8 cellular contexts compared by ENCODE assay signal in genomic region chr5:90474235-90475107, GRCh38. TPM values are rescaled to one million over a fixed set of nuclear protein-coding genes. Genes with fewer than 3 reads are reported as not detected.
DNase-seq lines count a peak whose midpoint lies in the region; TF ChIP-seq lines count a peak whose summit lies in the region.

MBLAC2 (minus strand) TSS chr5:90474771; CDS start chr5:90474292, 479 bp downstream.
POLR3G (plus strand) TSS chr5:90474864; CDS start chr5:90485568, 10,704 bp downstream.

- H2AK5ac ChIP-seq in H9 (ENCODE audit: insufficient read length, low read length) (no peak within 1 kb of the TSS), neuronal stem cell (ENCODE audit: low read depth, low read length) (no peak within 1 kb of the TSS)

- H3K23ac ChIP-seq in H9 (ENCODE audit: insufficient read length, low read depth, low read length), result no peak within 1 kb of the TSS
- peak within 1 kb of the TSS; percentile 96 for H3K23ac ChIP-seq in neuronal stem cell (ENCODE audit: low read depth, low read length, poor library complexity)

- no peaks in the 10 kb centered on the region for H3K9me3 ChIP-seq in H9 (ENCODE audit: control insufficient read depth, low read depth, low read length)
- H3K9me3 ChIP-seq in Loucy (ENCODE audit: insufficient read depth, low read depth, low read length), result no peaks in the 10 kb centered on the region
- no peaks in the 10 kb centered on the region for H3K9me3 ChIP-seq in neuronal stem cell (replicated peaks in 1 of 2; ENCODE audit: control insufficient read depth in 2 of 2, insufficient read depth in 1 of 2, low read depth in 1 of 2, low read length in 2 of 2)
- H3K9me3 ChIP-seq in subcutaneous abdominal adipose tissue (ENCODE audit: control insufficient read depth in 5 of 5, low read length in 5 of 5), result no peaks in the 10 kb centered on the region

- H3F3A ChIP-seq in Loucy (ENCODE audit: low read depth), result no peaks in the 10 kb centered on the region

- TF ChIP-seq CTCF in H9 (conservative IDR thresholded peaks at IDR 0.05), result peak; percentile 74
- peak; percentile 24; the same call in 1 of the 2 replicates for TF ChIP-seq CTCF in Loucy (conservative IDR thresholded peaks at IDR 0.05; ENCODE audit: low read length)

- peak within 1 kb of the TSS; percentile 83 to 94 (median 91); a peak in 6 of 7 replicates for H3K27ac Mint-ChIP-seq in H9

- H3K23me2 ChIP-seq in H9 (ENCODE audit: insufficient read length, low read depth, low read length, poor library complexity, severe bottlenecking), result peaks cover 12% of the 10 kb centered on the region

- no peak within 1 kb of the TSS for H2BK120ac ChIP-seq in H9 (ENCODE audit: low read depth, low read length, poor library complexity, severe bottlenecking)
- no peak within 1 kb of the TSS for H2BK120ac ChIP-seq in neuronal stem cell (ENCODE audit: low read depth, low read length)

- H3K18ac ChIP-seq in H9 (ENCODE audit: insufficient read length, low read depth, low read length) (peak within 1 kb of the TSS; percentile 47), neuronal stem cell (ENCODE audit: low read length) (peak within 1 kb of the TSS; percentile 98)

- no peak within 1 kb of the TSS for H4K5ac ChIP-seq in H9 (ENCODE audit: insufficient read length, low read depth, low read length)

- DNase-seq in GM03348 (ENCODE audit: low spot score), result peak; percentile 96
- DNase-seq in H9, result peak; percentile 95
- peak; percentile 84 for DNase-seq in SHP77 treated with DMSO at 0.1 percent for 48 hours (lab: John Stamatoyannopoulos, UW)
- peak; percentile 90 for DNase-seq in activated gamma-delta T cell treated with anti-CD3 and anti-CD28 coated beads, Interleukin-2, amount 50 U/mL, for 16 hours (ENCODE audit: low read depth)
- peak; percentile 85 for DNase-seq in foreskin melanocyte
- DNase-seq in neuronal stem cell (ENCODE audit: low spot score), result peak; percentile 81

- H3T11ph ChIP-seq in H9 (ENCODE audit: low read length), result no peak within 1 kb of the TSS

- H2BK12ac ChIP-seq in H9 (ENCODE audit: insufficient read length, low read depth, low read length) (no peak within 1 kb of the TSS), neuronal stem cell (ENCODE audit: low read length) (peak within 1 kb of the TSS; percentile 91)

- H2BK15ac ChIP-seq in H9 (ENCODE audit: low read depth, low read length) (no peak within 1 kb of the TSS), neuronal stem cell (ENCODE audit: low read length) (peak within 1 kb of the TSS; percentile 79)

- no peaks in the 10 kb centered on the region for H3K79me1 ChIP-seq in H9 (ENCODE audit: insufficient read depth, low read depth, low read length, poor library complexity, severe bottlenecking)
- no peaks in the 10 kb centered on the region for H3K79me1 ChIP-seq in neuronal stem cell (ENCODE audit: low read depth, low read length)

- H3K4ac ChIP-seq in H9 (ENCODE audit: low read depth, low read length), result no peak within 1 kb of the TSS
- no peak within 1 kb of the TSS for H3K4ac ChIP-seq in neuronal stem cell (ENCODE audit: low read length)

- peak within 1 kb of the TSS; percentile 17 for H2AFZ ChIP-seq in H9 (ENCODE audit: low read length)
- peak within 1 kb of the TSS; percentile 92 for H2AFZ ChIP-seq in Loucy (ENCODE audit: low read length)
- H2AFZ ChIP-seq in neuronal stem cell (ENCODE audit: low read length), result peak within 1 kb of the TSS; percentile 94

- H3K79me2 ChIP-seq in H9 (ENCODE audit: insufficient read depth, low read length) (peaks cover 3% of the 10 kb centered on the region; the same call in 1 of the 2 replicates), Loucy (ENCODE audit: insufficient read depth, low read length) (peaks cover 24% of the 10 kb centered on the region)

- H3K4me1 Mint-ChIP-seq in H9, result peaks cover 37 to 55% of the 10 kb centered on the region in 2 experiments

- H3K9me3 Mint-ChIP-seq in H9, result no peaks in the 10 kb centered on the region

- H3K4me2 ChIP-seq in H9 (ENCODE audit: insufficient read depth, insufficient read length, low read length) (peak within 1 kb of the TSS; percentile 69), Loucy (ENCODE audit: low read depth, low read length, poor library complexity, severe bottlenecking) (peak within 1 kb of the TSS; percentile 78), neuronal stem cell (ENCODE audit: insufficient read depth, low read length, poor library complexity, severe bottlenecking) (peak within 1 kb of the TSS; percentile 98)

- H3K9me2 ChIP-seq in Loucy (replicated peaks; ENCODE audit: low read depth, low read length), result no peaks in the 10 kb centered on the region

- H3K4me1 ChIP-seq in H9 (ENCODE audit: insufficient read depth, low read length) (peaks cover 7% of the 10 kb centered on the region; the same call in 1 of the 2 replicates), Loucy (ENCODE audit: insufficient read depth, low read length, poor library complexity, severe bottlenecking) (peaks cover 25% of the 10 kb centered on the region), neuronal stem cell (ENCODE audit: control insufficient read depth in 2 of 2, insufficient read depth in 1 of 2, low read depth in 1 of 2, low read length in 2 of 2) (peaks cover 2 to 16% of the 10 kb centered on the region in 2 donors), subcutaneous abdominal adipose tissue (ENCODE audit: control insufficient read depth in 5 of 5, insufficient read depth in 5 of 5, low read length in 5 of 5) (peaks cover 0 to 24% (median 22%) of the 10 kb centered on the region in 5 donors)

- H3K36me3 Mint-ChIP-seq in H9 (ENCODE audit: insufficient read depth in 1 of 3, low read depth in 3 of 3), result peaks cover 0 to 19% (median 7%) of the 10 kb centered on the region in 3 experiments; a peak in 4 of 7 replicates

- peak within 1 kb of the TSS; percentile 87 for H3K4me3 ChIP-seq in Loucy (ENCODE audit: low read length, poor library complexity, severe bottlenecking)
- H3K4me3 ChIP-seq in neuronal stem cell (ENCODE audit: low read length in 2 of 2), result peak within 1 kb of the TSS; percentile 61 to 87
- H3K4me3 ChIP-seq in subcutaneous abdominal adipose tissue (ENCODE audit: low read depth in 1 of 5, low read length in 5 of 5), result peak within 1 kb of the TSS; percentile 74 to 100 (median 92)

- no peaks in the 10 kb centered on the region; the same call in 1 of the 2 replicates for H3K27me3 Mint-ChIP-seq in H9 (ENCODE audit: low read depth)

- H3K27me3 ChIP-seq in H9 (ENCODE audit: insufficient read depth, low read length) (no peaks in the 10 kb centered on the region), Loucy (ENCODE audit: insufficient read depth, low read length, poor library complexity, severe bottlenecking) (no peaks in the 10 kb centered on the region), neuronal stem cell (ENCODE audit: control insufficient read depth in 3 of 3, insufficient read depth in 3 of 3, low read depth in 1 of 3, low read length in 3 of 3) (peaks cover 0 to 14% (median 0%) of the 10 kb centered on the region in 3 experiments), subcutaneous abdominal adipose tissue (ENCODE audit: control insufficient read depth in 5 of 5, insufficient read depth in 4 of 5, low read length in 5 of 5) (no peaks in the 10 kb centered on the region)

- H3K14ac ChIP-seq in H9 (ENCODE audit: insufficient read depth, low read length), result peak within 1 kb of the TSS; percentile 0; the same call in 1 of the 2 replicates
- peak within 1 kb of the TSS; percentile 94 for H3K14ac ChIP-seq in neuronal stem cell (ENCODE audit: low read length)

- H4K91ac ChIP-seq in H9 (ENCODE audit: insufficient read length, low read depth, low read length) (no peak within 1 kb of the TSS), neuronal stem cell (ENCODE audit: low read depth, low read length, poor library complexity) (no peak within 1 kb of the TSS)

- no peak within 1 kb of the TSS for H4K8ac ChIP-seq in H9 (replicated peaks; ENCODE audit: insufficient read length, low read depth, low read length)
- H4K8ac ChIP-seq in neuronal stem cell (ENCODE audit: low read depth, low read length), result no peak within 1 kb of the TSS

- no CpG with 5 or more reads among the region's 73 CpGs for WGBS in H9 (ENCODE audit: extremely low coverage, insufficient read length, low lambda C conversion rate)
- WGBS in neuronal stem cell (ENCODE audit: extremely low coverage in 2 of 2, insufficient read length in 2 of 2, insufficient replicate concordance in 1 of 2), 2 donors, result no CpG with 5 or more reads among the region's 73 CpGs

- peak within 1 kb of the TSS; percentile 67 for H3K9ac ChIP-seq in H9 (ENCODE audit: extremely low read depth, insufficient read length, low read length)
- peak within 1 kb of the TSS; percentile 74 for H3K9ac ChIP-seq in Loucy (ENCODE audit: low read depth, low read length, poor library complexity, severe bottlenecking)
- peak within 1 kb of the TSS; percentile 97 for H3K9ac ChIP-seq in neuronal stem cell (ENCODE audit: low read depth, low read length, poor library complexity)
- peak within 1 kb of the TSS; percentile 35 to 79 (median 68) for H3K9ac ChIP-seq in subcutaneous abdominal adipose tissue (ENCODE audit: low read length in 5 of 5)

- H2BK5ac ChIP-seq in H9 (ENCODE audit: insufficient read length, low read length) (no peak within 1 kb of the TSS), neuronal stem cell (ENCODE audit: low read length) (peak within 1 kb of the TSS; percentile 92)

- peak within 1 kb of the TSS; percentile 93 to 98 for H3K4me3 Mint-ChIP-seq in H9

- no peak within 1 kb of the TSS for H2BK20ac ChIP-seq in H9 (ENCODE audit: low read depth, low read length, poor library complexity, severe bottlenecking)

- no peak within 1 kb of the TSS for H3K56ac ChIP-seq in H9 (ENCODE audit: insufficient read length, low read depth, low read length)

- H3K27ac ChIP-seq in H9 (ENCODE audit: insufficient read length, low read depth, low read length) (no peak within 1 kb of the TSS), neuronal stem cell (replicated peaks; ENCODE audit: low read length) (peak within 1 kb of the TSS; percentile 50), subcutaneous abdominal adipose tissue (ENCODE audit: low read depth, low read length) (peak within 1 kb of the TSS; percentile 63)

- H4K20me1 ChIP-seq in H9 (ENCODE audit: control insufficient read depth, insufficient read depth, insufficient read length), result no peaks in the 10 kb centered on the region
- peaks cover 8% of the 10 kb centered on the region for H4K20me1 ChIP-seq in Loucy (ENCODE audit: insufficient read depth, low read length, poor library complexity, severe bottlenecking)

- H3K36me3 ChIP-seq in Loucy (ENCODE audit: insufficient read depth, low read length) (no peaks in the 10 kb centered on the region), neuronal stem cell (replicated peaks in 1 of 2; ENCODE audit: control insufficient read depth in 2 of 2, insufficient read depth in 2 of 2, low read length in 2 of 2) (no peaks in the 10 kb centered on the region), subcutaneous abdominal adipose tissue (ENCODE audit: control insufficient read depth in 5 of 5, insufficient read depth in 5 of 5, low read length in 5 of 5) (no peaks in the 10 kb centered on the region)

RNA-seq across cellular contexts. Expression of gene MBLAC2, which starts in this region (rescaled TPM):
- total RNA-seq in H9 (2021), result 4.7 and 4.9 TPM in 2 replicates
- polyA plus RNA-seq in neuronal stem cell (2013, experiment 1 of 2), result 4.9 TPM
- 5.1 TPM for polyA plus RNA-seq in neuronal stem cell (2013, experiment 2 of 2)

RNA-seq across cellular contexts. Expression of gene POLR3G, which starts in this region (rescaled TPM):
- total RNA-seq in H9 (2021), result 73.6 and 75.4 TPM in 2 replicates
- polyA plus RNA-seq in neuronal stem cell (2013, experiment 1 of 2), result 1.6 TPM
- 1.9 TPM for polyA plus RNA-seq in neuronal stem cell (2013, experiment 2 of 2)

Comparison
In these comparisons a context has a peak if more than half of its experiments do, and no peak if none do; other contexts are left out.
1. H2AFZ ChIP-seq: peak in every context shown above with its lines; median percentile 94 in neuronal stem cell; 92 in Loucy; 17 in H9.